ENCODE assay signal across 1 cellular context in the genomic region with DNA sequence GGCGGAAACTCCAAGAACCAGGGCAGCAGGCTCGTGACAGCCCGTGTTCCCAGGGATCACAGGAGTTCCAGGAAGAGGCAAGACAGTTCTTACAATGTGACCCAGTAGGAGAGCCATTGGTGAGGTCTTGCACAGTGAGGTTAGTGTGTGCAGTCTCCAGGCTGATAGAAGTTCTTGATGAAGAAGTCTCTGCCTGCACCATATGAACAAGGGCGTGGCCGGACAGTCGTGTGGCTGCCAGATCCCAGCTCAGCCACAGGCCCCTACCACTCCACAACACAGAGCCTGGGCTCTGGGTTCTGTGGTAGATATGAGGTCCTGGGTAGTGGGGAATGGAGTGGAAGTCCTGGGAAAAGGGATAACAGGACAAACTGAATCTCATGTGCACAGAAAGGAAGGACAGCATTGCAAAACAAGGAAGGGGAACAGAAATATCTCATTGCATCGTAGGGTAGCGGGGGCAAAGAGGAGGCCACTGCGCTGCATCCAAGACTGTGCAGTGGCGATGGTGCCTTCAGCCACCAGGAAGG.
TF ChIP-seq lines count a peak whose summit lies in the region.

No MANE protein-coding gene starts in this region.

TF ChIP-seq in K562, 482 proteins besides CTCF, POLR2A, EP300 and RAD21 (continued from another document and continues in another):
- TF ChIP-seq, protein P1, sequence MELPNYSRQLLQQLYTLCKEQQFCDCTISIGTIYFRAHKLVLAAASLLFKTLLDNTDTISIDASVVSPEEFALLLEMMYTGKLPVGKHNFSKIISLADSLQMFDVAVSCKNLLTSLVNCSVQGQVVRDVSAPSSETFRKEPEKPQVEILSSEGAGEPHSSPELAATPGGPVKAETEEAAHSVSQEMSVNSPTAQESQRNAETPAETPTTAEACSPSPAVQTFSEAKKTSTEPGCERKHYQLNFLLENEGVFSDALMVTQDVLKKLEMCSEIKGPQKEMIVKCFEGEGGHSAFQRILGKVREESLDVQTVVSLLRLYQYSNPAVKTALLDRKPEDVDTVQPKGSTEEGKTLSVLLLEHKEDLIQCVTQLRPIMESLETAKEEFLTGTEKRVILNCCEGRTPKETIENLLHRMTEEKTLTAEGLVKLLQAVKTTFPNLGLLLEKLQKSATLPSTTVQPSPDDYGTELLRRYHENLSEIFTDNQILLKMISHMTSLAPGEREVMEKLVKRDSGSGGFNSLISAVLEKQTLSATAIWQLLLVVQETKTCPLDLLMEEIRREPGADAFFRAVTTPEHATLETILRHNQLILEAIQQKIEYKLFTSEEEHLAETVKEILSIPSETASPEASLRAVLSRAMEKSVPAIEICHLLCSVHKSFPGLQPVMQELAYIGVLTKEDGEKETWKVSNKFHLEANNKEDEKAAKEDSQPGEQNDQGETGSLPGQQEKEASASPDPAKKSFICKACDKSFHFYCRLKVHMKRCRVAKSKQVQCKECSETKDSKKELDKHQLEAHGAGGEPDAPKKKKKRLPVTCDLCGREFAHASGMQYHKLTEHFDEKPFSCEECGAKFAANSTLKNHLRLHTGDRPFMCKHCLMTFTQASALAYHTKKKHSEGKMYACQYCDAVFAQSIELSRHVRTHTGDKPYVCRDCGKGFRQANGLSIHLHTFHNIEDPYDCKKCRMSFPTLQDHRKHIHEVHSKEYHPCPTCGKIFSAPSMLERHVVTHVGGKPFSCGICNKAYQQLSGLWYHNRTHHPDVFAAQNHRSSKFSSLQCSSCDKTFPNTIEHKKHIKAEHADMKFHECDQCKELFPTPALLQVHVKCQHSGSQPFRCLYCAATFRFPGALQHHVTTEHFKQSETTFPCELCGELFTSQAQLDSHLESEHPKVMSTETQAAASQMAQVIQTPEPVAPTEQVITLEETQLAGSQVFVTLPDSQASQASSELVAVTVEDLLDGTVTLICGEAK (IDR thresholded peaks at IDR 0.05), result no peak
- TF ChIP-seq, protein P1 (CRISPR knock-in tag; IDR thresholded peaks at IDR 0.05), result peak; percentile 78; the same call in 1 of the 2 replicates
- no peak for TF ChIP-seq ZNF586 (CRISPR knock-in tag; conservative IDR thresholded peaks at IDR 0.05)
- TF ChIP-seq, protein P2, sequence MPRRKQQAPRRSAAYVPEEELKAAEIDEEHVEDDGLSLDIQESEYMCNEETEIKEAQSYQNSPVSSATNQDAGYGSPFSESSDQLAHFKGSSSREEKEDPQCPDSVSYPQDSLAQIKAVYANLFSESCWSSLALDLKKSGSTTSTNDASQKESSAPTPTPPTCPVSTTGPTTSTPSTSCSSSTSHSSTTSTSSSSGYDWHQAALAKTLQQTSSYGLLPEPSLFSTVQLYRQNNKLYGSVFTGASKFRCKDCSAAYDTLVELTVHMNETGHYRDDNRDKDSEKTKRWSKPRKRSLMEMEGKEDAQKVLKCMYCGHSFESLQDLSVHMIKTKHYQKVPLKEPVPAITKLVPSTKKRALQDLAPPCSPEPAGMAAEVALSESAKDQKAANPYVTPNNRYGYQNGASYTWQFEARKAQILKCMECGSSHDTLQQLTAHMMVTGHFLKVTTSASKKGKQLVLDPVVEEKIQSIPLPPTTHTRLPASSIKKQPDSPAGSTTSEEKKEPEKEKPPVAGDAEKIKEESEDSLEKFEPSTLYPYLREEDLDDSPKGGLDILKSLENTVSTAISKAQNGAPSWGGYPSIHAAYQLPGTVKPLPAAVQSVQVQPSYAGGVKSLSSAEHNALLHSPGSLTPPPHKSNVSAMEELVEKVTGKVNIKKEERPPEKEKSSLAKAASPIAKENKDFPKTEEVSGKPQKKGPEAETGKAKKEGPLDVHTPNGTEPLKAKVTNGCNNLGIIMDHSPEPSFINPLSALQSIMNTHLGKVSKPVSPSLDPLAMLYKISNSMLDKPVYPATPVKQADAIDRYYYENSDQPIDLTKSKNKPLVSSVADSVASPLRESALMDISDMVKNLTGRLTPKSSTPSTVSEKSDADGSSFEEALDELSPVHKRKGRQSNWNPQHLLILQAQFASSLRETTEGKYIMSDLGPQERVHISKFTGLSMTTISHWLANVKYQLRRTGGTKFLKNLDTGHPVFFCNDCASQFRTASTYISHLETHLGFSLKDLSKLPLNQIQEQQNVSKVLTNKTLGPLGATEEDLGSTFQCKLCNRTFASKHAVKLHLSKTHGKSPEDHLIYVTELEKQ (CRISPR knock-in tag; IDR thresholded peaks at IDR 0.05), result no peak
- no peak for TF ChIP-seq PCBP2 (IDR thresholded peaks at IDR 0.05; ENCODE audit: low read depth, low read length, poor library complexity, severe bottlenecking)
- TF ChIP-seq, protein P3, sequence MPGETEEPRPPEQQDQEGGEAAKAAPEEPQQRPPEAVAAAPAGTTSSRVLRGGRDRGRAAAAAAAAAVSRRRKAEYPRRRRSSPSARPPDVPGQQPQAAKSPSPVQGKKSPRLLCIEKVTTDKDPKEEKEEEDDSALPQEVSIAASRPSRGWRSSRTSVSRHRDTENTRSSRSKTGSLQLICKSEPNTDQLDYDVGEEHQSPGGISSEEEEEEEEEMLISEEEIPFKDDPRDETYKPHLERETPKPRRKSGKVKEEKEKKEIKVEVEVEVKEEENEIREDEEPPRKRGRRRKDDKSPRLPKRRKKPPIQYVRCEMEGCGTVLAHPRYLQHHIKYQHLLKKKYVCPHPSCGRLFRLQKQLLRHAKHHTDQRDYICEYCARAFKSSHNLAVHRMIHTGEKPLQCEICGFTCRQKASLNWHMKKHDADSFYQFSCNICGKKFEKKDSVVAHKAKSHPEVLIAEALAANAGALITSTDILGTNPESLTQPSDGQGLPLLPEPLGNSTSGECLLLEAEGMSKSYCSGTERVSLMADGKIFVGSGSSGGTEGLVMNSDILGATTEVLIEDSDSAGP (CRISPR knock-in tag; IDR thresholded peaks at IDR 0.05), result no peak
- TF ChIP-seq, protein P4, sequence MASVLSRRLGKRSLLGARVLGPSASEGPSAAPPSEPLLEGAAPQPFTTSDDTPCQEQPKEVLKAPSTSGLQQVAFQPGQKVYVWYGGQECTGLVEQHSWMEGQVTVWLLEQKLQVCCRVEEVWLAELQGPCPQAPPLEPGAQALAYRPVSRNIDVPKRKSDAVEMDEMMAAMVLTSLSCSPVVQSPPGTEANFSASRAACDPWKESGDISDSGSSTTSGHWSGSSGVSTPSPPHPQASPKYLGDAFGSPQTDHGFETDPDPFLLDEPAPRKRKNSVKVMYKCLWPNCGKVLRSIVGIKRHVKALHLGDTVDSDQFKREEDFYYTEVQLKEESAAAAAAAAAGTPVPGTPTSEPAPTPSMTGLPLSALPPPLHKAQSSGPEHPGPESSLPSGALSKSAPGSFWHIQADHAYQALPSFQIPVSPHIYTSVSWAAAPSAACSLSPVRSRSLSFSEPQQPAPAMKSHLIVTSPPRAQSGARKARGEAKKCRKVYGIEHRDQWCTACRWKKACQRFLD (CRISPR knock-in tag; IDR thresholded peaks at IDR 0.05), result 0 out of 2 replicates have a peak, but pooled peaks have one; percentile 17
- TF ChIP-seq, protein P5, sequence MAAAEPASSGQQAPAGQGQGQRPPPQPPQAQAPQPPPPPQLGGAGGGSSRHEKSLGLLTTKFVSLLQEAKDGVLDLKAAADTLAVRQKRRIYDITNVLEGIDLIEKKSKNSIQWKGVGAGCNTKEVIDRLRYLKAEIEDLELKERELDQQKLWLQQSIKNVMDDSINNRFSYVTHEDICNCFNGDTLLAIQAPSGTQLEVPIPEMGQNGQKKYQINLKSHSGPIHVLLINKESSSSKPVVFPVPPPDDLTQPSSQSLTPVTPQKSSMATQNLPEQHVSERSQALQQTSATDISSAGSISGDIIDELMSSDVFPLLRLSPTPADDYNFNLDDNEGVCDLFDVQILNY (CRISPR knock-in tag; IDR thresholded peaks at IDR 0.05), result peak; percentile 71; the same call in 1 of the 2 replicates
- no peak for TF ChIP-seq HEY1 (CRISPR knock-in tag; IDR thresholded peaks at IDR 0.05; ENCODE audit: borderline replicate concordance)
- TF ChIP-seq CREBBP (IDR thresholded peaks at IDR 0.05; ENCODE audit: low read depth, low read length), result no peak
- TF ChIP-seq, protein P6, sequence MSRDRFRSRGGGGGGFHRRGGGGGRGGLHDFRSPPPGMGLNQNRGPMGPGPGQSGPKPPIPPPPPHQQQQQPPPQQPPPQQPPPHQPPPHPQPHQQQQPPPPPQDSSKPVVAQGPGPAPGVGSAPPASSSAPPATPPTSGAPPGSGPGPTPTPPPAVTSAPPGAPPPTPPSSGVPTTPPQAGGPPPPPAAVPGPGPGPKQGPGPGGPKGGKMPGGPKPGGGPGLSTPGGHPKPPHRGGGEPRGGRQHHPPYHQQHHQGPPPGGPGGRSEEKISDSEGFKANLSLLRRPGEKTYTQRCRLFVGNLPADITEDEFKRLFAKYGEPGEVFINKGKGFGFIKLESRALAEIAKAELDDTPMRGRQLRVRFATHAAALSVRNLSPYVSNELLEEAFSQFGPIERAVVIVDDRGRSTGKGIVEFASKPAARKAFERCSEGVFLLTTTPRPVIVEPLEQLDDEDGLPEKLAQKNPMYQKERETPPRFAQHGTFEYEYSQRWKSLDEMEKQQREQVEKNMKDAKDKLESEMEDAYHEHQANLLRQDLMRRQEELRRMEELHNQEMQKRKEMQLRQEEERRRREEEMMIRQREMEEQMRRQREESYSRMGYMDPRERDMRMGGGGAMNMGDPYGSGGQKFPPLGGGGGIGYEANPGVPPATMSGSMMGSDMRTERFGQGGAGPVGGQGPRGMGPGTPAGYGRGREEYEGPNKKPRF (IDR thresholded peaks at IDR 0.05; ENCODE audit: low read depth, low read length), result no peak
- TF ChIP-seq, protein P7, sequence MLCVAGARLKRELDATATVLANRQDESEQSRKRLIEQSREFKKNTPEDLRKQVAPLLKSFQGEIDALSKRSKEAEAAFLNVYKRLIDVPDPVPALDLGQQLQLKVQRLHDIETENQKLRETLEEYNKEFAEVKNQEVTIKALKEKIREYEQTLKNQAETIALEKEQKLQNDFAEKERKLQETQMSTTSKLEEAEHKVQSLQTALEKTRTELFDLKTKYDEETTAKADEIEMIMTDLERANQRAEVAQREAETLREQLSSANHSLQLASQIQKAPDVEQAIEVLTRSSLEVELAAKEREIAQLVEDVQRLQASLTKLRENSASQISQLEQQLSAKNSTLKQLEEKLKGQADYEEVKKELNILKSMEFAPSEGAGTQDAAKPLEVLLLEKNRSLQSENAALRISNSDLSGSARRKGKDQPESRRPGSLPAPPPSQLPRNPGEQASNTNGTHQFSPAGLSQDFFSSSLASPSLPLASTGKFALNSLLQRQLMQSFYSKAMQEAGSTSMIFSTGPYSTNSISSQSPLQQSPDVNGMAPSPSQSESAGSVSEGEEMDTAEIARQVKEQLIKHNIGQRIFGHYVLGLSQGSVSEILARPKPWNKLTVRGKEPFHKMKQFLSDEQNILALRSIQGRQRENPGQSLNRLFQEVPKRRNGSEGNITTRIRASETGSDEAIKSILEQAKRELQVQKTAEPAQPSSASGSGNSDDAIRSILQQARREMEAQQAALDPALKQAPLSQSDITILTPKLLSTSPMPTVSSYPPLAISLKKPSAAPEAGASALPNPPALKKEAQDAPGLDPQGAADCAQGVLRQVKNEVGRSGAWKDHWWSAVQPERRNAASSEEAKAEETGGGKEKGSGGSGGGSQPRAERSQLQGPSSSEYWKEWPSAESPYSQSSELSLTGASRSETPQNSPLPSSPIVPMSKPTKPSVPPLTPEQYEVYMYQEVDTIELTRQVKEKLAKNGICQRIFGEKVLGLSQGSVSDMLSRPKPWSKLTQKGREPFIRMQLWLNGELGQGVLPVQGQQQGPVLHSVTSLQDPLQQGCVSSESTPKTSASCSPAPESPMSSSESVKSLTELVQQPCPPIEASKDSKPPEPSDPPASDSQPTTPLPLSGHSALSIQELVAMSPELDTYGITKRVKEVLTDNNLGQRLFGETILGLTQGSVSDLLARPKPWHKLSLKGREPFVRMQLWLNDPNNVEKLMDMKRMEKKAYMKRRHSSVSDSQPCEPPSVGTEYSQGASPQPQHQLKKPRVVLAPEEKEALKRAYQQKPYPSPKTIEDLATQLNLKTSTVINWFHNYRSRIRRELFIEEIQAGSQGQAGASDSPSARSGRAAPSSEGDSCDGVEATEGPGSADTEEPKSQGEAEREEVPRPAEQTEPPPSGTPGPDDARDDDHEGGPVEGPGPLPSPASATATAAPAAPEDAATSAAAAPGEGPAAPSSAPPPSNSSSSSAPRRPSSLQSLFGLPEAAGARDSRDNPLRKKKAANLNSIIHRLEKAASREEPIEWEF (CRISPR knock-in tag; IDR thresholded peaks at IDR 0.05), result no peak
- no peak for TF ChIP-seq TARDBP (IDR thresholded peaks at IDR 0.05)
- no peak for TF ChIP-seq ZNF695 (CRISPR knock-in tag; IDR thresholded peaks at IDR 0.05)
- TF ChIP-seq TCFL5 (CRISPR knock-in tag; conservative IDR thresholded peaks at IDR 0.05), result no peak
- TF ChIP-seq PRMT5 (CRISPR knock-in tag; IDR thresholded peaks at IDR 0.05), result no peak
- TF ChIP-seq NR2C1 (IDR thresholded peaks at IDR 0.05), result no peak
- no peak for TF ChIP-seq NR2C1 (tag; IDR thresholded peaks at IDR 0.05)
- TF ChIP-seq GTF2F1 (IDR thresholded peaks at IDR 0.05; ENCODE audit: low read depth, low read length), result no peak
- TF ChIP-seq, protein P8, sequence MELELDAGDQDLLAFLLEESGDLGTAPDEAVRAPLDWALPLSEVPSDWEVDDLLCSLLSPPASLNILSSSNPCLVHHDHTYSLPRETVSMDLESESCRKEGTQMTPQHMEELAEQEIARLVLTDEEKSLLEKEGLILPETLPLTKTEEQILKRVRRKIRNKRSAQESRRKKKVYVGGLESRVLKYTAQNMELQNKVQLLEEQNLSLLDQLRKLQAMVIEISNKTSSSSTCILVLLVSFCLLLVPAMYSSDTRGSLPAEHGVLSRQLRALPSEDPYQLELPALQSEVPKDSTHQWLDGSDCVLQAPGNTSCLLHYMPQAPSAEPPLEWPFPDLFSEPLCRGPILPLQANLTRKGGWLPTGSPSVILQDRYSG (tag; conservative IDR thresholded peaks at IDR 0.05; ENCODE audit: low read depth), result 0 out of 2 replicates have a peak, but pooled peaks have one; percentile 83
